Comparison of ENCODE assay signal across 16 cellular contexts in genomic region chr10:70908426-70909296, GRCh38.
"Had no signal": no experiment of that assay in that cellular context is flagged by ENCODE, and none has a peak within 500 bp of the region (broad histone marks: within the 10 kb centered on the region; RNA-seq: fewer than 3 reads in every experiment).

No MANE protein-coding gene starts in this region.

- H3K9me3 Mint-ChIP-seq: activated CD4-positive, alpha-beta T cell treated with anti-CD3 and anti-CD28 coated beads, Interleukin-2, amount 10 ng/mL, durations not matched to agents 24 days and 14 days; activated naive CD4-positive, alpha-beta T cell treated with anti-CD3 and anti-CD28 coated beads, Interleukin-2, amount 50 U/mL, for 24 hours; nephron progenitor cell had no signal

- H2AFZ ChIP-seq: hepatocyte had no signal

- H3K27me3 Mint-ChIP-seq: activated CD4-positive, alpha-beta T cell treated with anti-CD3 and anti-CD28 coated beads, Interleukin-2, amount 10 ng/mL, durations not matched to agents 24 days and 14 days; activated naive CD4-positive, alpha-beta T cell treated with anti-CD3 and anti-CD28 coated beads, Interleukin-2, amount 50 U/mL, for 24 hours had no signal

- H3K9me3 ChIP-seq: adrenal gland, psoas muscle, thoracic aorta had no signal

- H3K4me1 Mint-ChIP-seq: activated CD4-positive, alpha-beta T cell treated with anti-CD3 and anti-CD28 coated beads, Interleukin-2, amount 10 ng/mL, durations not matched to agents 24 days and 14 days; activated naive CD4-positive, alpha-beta T cell treated with anti-CD3 and anti-CD28 coated beads, Interleukin-2, amount 50 U/mL, for 24 hours; T-helper 17 cell had no signal

- H3K79me2 ChIP-seq: hepatocyte had no signal

- H3K4me1 ChIP-seq: adrenal gland had no signal

- DNase-seq: activated CD4-positive, alpha-beta T cell treated with anti-CD3 and anti-CD28 coated beads, Interleukin-2, amount 10 ng/mL, durations not matched to agents 24 days and 14 days; activated CD8-positive, alpha-beta memory T cell treated with anti-CD3 and anti-CD28 coated beads, Interleukin-2, amount 50 U/mL, for 4 hours; activated CD8-positive, alpha-beta T cell treated with anti-CD3 and anti-CD28 coated beads, Interleukin-2, amount 10 ng/mL, durations not matched to agents 7 days and 5 days; activated T-cell treated with anti-CD3 and anti-CD28 coated beads, Interleukin-2, amount 50 U/mL, for 48 hours; adrenal gland; caudate nucleus; islet precursor cell; nephron progenitor cell; stimulated activated CD4-positive, alpha-beta T cell treated with anti-CD3 and anti-CD28 coated beads, Interleukin-12 subunit alpha, Interleukin-12 subunit beta, amount 100 ng/mL, for 4 hours; stimulated activated CD4-positive, alpha-beta T cell treated with anti-CD3 and anti-CD28 coated beads, Interleukin-2, amount 100 ng/mL, for 24 hours; T-helper 17 cell had no signal

- H3K27ac Mint-ChIP-seq: activated CD4-positive, alpha-beta T cell treated with anti-CD3 and anti-CD28 coated beads, Interleukin-2, amount 10 ng/mL, durations not matched to agents 24 days and 14 days; activated CD8-positive, alpha-beta T cell treated with anti-CD3 and anti-CD28 coated beads, Interleukin-2, amount 10 ng/mL, durations not matched to agents 7 days and 5 days; activated naive CD4-positive, alpha-beta T cell treated with anti-CD3 and anti-CD28 coated beads, Interleukin-2, amount 50 U/mL, for 24 hours; T-helper 17 cell had no signal

- H3K36me3 ChIP-seq: adrenal gland, thoracic aorta had no signal

- H3K4me2 ChIP-seq: hepatocyte had no signal

- H3K36me3 Mint-ChIP-seq: activated naive CD4-positive, alpha-beta T cell treated with anti-CD3 and anti-CD28 coated beads, Interleukin-2, amount 50 U/mL, for 24 hours had no signal

- H3K27me3 ChIP-seq: adrenal gland, hepatocyte had no signal

- H3K4me3 ChIP-seq: adrenal gland, hepatocyte, psoas muscle, thoracic aorta had no signal

- ATAC-seq: activated CD8-positive, alpha-beta T cell treated with anti-CD3 and anti-CD28 coated beads, Interleukin-2, amount 10 ng/mL, durations not matched to agents 7 days and 5 days; esophagus mucosa; psoas muscle; T-helper 17 cell had no signal

- H3K27ac ChIP-seq: adrenal gland, hepatocyte, psoas muscle, thoracic aorta had no signal

- H3K4me3 Mint-ChIP-seq: activated CD4-positive, alpha-beta T cell treated with anti-CD3 and anti-CD28 coated beads, Interleukin-2, amount 10 ng/mL, durations not matched to agents 24 days and 14 days; activated CD8-positive, alpha-beta T cell treated with anti-CD3 and anti-CD28 coated beads, Interleukin-2, amount 10 ng/mL, durations not matched to agents 7 days and 5 days; activated naive CD4-positive, alpha-beta T cell treated with anti-CD3 and anti-CD28 coated beads, Interleukin-2, amount 50 U/mL, for 24 hours; nephron progenitor cell; T-helper 17 cell had no signal
